Comparison of ENCODE assay signal across 1 cellular context in the genomic region with DNA sequence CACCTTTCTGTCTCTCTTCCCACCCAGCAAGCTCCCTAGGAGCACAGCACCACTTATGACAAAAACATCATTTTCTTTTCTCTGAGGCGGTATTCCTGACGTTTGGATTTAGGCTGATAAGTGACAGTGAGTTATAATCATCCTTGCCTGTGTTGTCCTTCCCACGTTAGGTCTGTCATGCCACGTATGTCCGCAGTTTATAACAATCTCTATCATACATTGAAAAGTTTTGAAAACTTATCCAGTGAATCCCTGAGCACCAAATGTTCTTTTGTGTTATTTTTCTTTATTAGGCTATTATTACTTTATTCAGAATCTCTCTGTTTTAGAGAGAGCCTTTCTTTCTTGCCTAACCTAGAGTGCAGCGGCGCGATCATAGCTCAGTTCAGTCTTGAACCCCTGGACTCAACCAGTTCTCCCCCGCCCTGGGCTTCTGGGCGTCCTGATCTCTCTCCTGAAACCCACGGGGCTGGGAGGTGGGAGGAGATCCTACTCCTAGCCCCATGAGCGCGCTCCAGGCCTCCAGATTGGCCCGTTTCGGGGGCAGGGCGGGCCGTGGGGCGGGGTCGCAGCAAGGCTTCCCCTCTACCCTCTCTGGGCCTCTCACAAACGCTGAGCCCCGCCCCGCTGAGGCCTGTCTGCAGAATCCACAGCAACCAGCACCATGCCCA.
TF ChIP-seq lines count a peak whose summit lies in the region.

A gene (plus strand): TSS at position 606 of the 671 bp plus-strand sequence. CDS start 59 bp downstream, at position 665.

TF ChIP-seq in SK-N-SH treated with all-trans-retinoic acid at 6 μM for 48 hours, 23 proteins besides CTCF, POLR2A, EP300 and RAD21 (continued from another document):
- TF ChIP-seq ESRRG (CRISPR knock-in tag; IDR thresholded peaks at IDR 0.05) (no peak), ZNF8 (CRISPR knock-in tag; IDR thresholded peaks at IDR 0.05) (no peak), BACH2 (CRISPR knock-in tag; IDR thresholded peaks at IDR 0.05; ENCODE audit: borderline replicate concordance) (no peak), ISL1 (CRISPR knock-in tag; IDR thresholded peaks at IDR 0.05) (no peak)
- TF ChIP-seq, protein P1, sequence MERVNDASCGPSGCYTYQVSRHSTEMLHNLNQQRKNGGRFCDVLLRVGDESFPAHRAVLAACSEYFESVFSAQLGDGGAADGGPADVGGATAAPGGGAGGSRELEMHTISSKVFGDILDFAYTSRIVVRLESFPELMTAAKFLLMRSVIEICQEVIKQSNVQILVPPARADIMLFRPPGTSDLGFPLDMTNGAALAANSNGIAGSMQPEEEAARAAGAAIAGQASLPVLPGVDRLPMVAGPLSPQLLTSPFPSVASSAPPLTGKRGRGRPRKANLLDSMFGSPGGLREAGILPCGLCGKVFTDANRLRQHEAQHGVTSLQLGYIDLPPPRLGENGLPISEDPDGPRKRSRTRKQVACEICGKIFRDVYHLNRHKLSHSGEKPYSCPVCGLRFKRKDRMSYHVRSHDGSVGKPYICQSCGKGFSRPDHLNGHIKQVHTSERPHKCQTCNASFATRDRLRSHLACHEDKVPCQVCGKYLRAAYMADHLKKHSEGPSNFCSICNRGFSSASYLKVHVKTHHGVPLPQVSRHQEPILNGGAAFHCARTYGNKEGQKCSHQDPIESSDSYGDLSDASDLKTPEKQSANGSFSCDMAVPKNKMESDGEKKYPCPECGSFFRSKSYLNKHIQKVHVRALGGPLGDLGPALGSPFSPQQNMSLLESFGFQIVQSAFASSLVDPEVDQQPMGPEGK (CRISPR knock-in tag; IDR thresholded peaks at IDR 0.05; ENCODE audit: borderline replicate concordance), result no peak
